ENCODE assay signal across 1 cellular context in the genomic region with DNA sequence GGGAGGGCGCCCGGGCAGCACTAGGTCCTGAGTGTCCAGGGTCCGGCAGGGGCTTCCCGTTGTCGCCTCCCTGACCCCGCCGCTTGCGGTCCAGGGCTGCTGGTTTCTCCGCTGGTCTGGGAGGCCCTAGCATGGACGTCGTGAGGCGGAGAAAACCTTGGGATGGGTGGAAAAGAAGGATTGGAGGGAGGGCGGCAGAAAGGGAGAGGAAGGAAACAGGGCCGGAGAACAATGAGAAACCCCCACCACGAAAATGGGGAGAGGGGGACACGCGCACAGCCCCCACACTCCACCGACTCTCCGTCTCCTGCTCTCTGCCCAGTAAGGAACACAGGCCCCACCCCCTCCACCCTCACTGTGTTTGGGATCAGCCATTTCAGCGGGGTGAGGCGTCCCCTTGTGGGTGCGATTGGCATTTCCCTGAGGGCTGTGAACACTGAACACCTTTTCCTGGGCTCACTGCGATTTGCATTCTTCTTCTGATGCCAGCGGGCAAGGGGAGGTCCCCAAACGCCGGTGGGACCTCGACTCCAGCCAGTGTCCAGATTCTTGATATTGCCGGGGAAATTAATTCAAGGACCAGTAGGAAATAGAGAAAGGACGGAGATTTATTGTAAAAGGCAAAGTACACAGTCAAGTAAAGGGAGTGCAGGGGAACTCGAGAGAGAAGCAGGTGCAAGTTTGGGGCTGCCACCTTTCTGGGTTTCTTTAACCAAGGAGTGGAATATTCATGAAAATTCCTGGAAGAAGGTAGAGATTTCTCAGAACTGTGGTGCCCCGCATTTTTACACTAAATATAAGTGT.
TF ChIP-seq lines count a peak whose summit lies in the region.

No MANE protein-coding gene starts in this region.

TF ChIP-seq in HEK293, 187 proteins besides CTCF, POLR2A, EP300 and RAD21 (continued from another document):
- TF ChIP-seq, protein P1, sequence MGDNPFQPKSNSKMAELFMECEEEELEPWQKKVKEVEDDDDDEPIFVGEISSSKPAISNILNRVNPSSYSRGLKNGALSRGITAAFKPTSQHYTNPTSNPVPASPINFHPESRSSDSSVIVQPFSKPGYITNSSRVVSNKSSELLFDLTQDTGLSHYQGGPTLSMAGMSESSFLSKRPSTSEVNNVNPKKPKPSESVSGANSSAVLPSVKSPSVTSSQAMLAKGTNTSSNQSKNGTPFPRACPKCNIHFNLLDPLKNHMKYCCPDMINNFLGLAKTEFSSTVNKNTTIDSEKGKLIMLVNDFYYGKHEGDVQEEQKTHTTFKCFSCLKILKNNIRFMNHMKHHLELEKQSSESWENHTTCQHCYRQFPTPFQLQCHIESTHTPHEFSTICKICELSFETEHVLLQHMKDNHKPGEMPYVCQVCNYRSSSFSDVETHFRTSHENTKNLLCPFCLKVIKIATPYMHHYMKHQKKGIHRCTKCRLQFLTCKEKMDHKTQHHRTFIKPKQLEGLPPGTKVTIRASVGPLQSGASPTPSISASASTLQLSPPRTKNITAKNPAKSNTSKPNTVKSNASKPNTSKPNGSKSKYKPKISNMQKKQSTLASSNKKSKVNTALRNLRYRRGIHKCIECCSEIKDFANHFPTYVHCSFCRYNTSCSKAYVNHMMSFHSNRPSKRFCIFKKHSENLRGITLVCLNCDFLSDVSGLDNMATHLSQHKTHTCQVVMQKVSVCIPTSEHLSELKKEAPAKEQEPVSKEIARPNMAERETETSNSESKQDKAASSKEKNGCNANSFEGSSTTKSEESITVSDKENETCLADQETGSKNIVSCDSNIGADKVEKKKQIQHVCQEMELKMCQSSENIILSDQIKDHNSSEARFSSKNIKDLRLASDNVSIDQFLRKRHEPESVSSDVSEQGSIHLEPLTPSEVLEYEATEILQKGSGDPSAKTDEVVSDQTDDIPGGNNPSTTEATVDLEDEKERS (tag by site-specific recombination; IDR thresholded peaks at IDR 0.05) = no peak
- no peak for TF ChIP-seq ZFP3 (tag by site-specific recombination; IDR thresholded peaks at IDR 0.05; ENCODE audit: low read depth)
- TF ChIP-seq GLI2 (tag by site-specific recombination; IDR thresholded peaks at IDR 0.05; ENCODE audit: borderline replicate concordance, low read depth) = no peak
- TF ChIP-seq ZNF394 (tag by site-specific recombination; IDR thresholded peaks at IDR 0.05; ENCODE audit: borderline replicate concordance) = no peak
- no peak for TF ChIP-seq ZIC2 (tag by site-specific recombination; IDR thresholded peaks at IDR 0.05)
- no peak for TF ChIP-seq ZNF561 (tag by site-specific recombination; IDR thresholded peaks at IDR 0.05; ENCODE audit: borderline replicate concordance)
- TF ChIP-seq ZNF335 (tag by site-specific recombination; conservative IDR thresholded peaks at IDR 0.05) = peak; percentile 79
- no peak for TF ChIP-seq REPIN1 (tag by site-specific recombination; IDR thresholded peaks at IDR 0.05; ENCODE audit: low read depth)
- TF ChIP-seq, protein P2, sequence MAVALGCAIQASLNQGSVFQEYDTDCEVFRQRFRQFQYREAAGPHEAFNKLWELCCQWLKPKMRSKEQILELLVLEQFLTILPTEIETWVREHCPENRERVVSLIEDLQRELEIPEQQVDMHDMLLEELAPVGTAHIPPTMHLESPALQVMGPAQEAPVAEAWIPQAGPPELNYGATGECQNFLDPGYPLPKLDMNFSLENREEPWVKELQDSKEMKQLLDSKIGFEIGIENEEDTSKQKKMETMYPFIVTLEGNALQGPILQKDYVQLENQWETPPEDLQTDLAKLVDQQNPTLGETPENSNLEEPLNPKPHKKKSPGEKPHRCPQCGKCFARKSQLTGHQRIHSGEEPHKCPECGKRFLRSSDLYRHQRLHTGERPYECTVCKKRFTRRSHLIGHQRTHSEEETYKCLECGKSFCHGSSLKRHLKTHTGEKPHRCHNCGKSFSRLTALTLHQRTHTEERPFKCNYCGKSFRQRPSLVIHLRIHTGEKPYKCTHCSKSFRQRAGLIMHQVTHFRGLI (tag by site-specific recombination; IDR thresholded peaks at IDR 0.05) = no peak
- TF ChIP-seq MYNN (tag by site-specific recombination; IDR thresholded peaks at IDR 0.05; ENCODE audit: borderline replicate concordance) = no peak
- TF ChIP-seq ZNF544 (tag by site-specific recombination; IDR thresholded peaks at IDR 0.05) = no peak
- no peak for TF ChIP-seq ZNF239 (tag by site-specific recombination; IDR thresholded peaks at IDR 0.05)
- 0 out of 2 replicates have a peak, but pooled peaks have one; percentile 36 for TF ChIP-seq ZNF660 (tag by site-specific recombination; IDR thresholded peaks at IDR 0.05)
- peak; percentile 38; the same call in 1 of the 2 replicates for TF ChIP-seq ZNF501 (tag by site-specific recombination; IDR thresholded peaks at IDR 0.05)
- no peak for TF ChIP-seq ZNF174 (tag by site-specific recombination; IDR thresholded peaks at IDR 0.05)
- no peak for TF ChIP-seq ZNF785 (tag by site-specific recombination; IDR thresholded peaks at IDR 0.05)
- peak; percentile 88 for TF ChIP-seq ZSCAN30 (tag by site-specific recombination; IDR thresholded peaks at IDR 0.05)
- no peak for TF ChIP-seq ZNF114 (tag by site-specific recombination; IDR thresholded peaks at IDR 0.05)
- no peak for TF ChIP-seq TCF7L2 (IDR thresholded peaks at IDR 0.05; ENCODE audit: borderline replicate concordance, low read depth, low read length)
- TF ChIP-seq, protein P3, sequence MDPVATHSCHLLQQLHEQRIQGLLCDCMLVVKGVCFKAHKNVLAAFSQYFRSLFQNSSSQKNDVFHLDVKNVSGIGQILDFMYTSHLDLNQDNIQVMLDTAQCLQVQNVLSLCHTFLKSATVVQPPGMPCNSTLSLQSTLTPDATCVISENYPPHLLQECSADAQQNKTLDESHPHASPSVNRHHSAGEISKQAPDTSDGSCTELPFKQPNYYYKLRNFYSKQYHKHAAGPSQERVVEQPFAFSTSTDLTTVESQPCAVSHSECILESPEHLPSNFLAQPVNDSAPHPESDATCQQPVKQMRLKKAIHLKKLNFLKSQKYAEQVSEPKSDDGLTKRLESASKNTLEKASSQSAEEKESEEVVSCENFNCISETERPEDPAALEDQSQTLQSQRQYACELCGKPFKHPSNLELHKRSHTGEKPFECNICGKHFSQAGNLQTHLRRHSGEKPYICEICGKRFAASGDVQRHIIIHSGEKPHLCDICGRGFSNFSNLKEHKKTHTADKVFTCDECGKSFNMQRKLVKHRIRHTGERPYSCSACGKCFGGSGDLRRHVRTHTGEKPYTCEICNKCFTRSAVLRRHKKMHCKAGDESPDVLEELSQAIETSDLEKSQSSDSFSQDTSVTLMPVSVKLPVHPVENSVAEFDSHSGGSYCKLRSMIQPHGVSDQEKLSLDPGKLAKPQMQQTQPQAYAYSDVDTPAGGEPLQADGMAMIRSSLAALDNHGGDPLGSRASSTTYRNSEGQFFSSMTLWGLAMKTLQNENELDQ (tag by site-specific recombination; IDR thresholded peaks at IDR 0.05; ENCODE audit: low read depth) = no peak
- TF ChIP-seq ZNF610 (tag by site-specific recombination; IDR thresholded peaks at IDR 0.05; ENCODE audit: borderline replicate concordance) = no peak
- peak; percentile 54; the same call in 1 of the 2 replicates for TF ChIP-seq SP7 (tag by site-specific recombination; IDR thresholded peaks at IDR 0.05)
- no peak for TF ChIP-seq ZFP69B (tag by site-specific recombination; IDR thresholded peaks at IDR 0.05)
- TF ChIP-seq ZSCAN18 (tag by site-specific recombination; IDR thresholded peaks at IDR 0.05) = no peak
- TF ChIP-seq, protein P4, sequence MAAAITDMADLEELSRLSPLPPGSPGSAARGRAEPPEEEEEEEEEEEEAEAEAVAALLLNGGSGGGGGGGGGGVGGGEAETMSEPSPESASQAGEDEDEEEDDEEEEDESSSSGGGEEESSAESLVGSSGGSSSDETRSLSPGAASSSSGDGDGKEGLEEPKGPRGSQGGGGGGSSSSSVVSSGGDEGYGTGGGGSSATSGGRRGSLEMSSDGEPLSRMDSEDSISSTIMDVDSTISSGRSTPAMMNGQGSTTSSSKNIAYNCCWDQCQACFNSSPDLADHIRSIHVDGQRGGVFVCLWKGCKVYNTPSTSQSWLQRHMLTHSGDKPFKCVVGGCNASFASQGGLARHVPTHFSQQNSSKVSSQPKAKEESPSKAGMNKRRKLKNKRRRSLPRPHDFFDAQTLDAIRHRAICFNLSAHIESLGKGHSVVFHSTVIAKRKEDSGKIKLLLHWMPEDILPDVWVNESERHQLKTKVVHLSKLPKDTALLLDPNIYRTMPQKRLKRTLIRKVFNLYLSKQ (tag by site-specific recombination; IDR thresholded peaks at IDR 0.05; ENCODE audit: borderline replicate concordance) = no peak
- TF ChIP-seq ZBTB21 (tag by site-specific recombination; IDR thresholded peaks at IDR 0.05) = no peak
- no peak for TF ChIP-seq ZBTB17 (tag by site-specific recombination; IDR thresholded peaks at IDR 0.05)
TF ChIP-seq in HEK293: peak in this region for 26.
